9 cellular contexts compared by ENCODE assay signal in the genomic region with DNA sequence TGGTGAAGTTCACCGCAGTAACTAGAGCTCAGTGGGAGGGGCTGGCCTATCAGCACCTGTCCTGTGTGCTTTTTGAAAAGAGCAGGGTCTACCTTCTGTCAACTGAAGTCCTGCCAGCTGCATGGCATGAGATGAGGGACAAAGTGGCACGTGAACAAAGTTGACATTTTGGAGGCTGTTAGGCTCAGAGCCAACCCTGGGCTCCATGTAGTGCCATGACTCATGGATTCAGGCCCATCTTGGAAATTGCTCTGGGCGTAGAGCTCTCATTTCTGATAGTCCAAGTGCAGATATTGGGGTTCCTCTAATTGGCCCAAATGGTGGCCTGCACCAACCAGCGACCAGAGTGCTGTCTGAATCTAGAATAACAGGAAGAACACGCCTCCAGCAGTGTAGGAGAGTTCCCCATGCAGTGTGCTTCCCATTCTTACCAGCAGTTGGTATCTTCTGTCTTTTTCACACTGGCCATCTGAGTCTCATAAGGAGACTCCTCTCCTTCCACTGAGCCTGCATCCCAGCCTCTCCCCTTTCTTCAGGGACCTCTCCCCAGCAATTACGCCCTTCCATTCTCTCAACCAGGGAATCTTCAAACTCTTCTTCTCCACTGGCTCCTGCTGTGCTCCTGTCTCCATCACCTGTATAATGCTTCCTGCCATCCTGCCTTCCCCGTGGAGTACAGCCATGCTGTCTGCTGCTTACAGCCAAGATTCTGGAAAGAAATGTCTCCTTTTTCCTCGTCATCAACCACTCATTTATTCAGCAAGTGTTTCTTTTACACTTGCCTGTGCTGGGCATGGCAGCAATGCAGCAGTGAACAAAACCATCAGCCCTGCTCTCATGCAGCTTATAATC. TPM values are rescaled to one million over a fixed set of nuclear protein-coding genes. Genes with fewer than 3 reads are reported as not detected.
DNase-seq lines count a peak whose midpoint lies in the region; ATAC-seq and TF ChIP-seq lines count a peak whose summit lies in the region.
"Had no signal": no experiment of that assay in that cellular context is flagged by ENCODE, and none has a peak within 500 bp of the region (broad histone marks: within the 10 kb centered on the region; RNA-seq: fewer than 3 reads in every experiment).

No MANE protein-coding gene starts in this region.

- CTCF ChIA-PET in HEK293 (lab: Yijun Ruan, JAX) = interaction anchor here (0.8 to 1.7 kb wide), 3 partner anchors 14 to 40 kb away, joined by 3 to 5 read pairs (median 3); no protein-coding TSS in a partner anchor

- H3K9me3 ChIP-seq in HEK293 (ENCODE audit: control insufficient read depth, insufficient read depth, low read depth, low read length) = no peaks in the 10 kb centered on the region
- no peaks in the 10 kb centered on the region for H3K9me3 ChIP-seq in T-helper 17 cell (ENCODE audit: control insufficient read depth, low read length, poor library complexity, severe bottlenecking)

- no peaks in the 10 kb centered on the region for H3K27me3 Mint-ChIP-seq in T-helper 17 cell

- no peak overlapping the region for H3K27ac ChIP-seq in HEK293 (ENCODE audit: extremely low read depth, low read depth, low read length)
- H3K27ac ChIP-seq: parathyroid adenoma had no signal

- H3K36me3 ChIP-seq in HEK293 (ENCODE audit: control insufficient read depth in 2 of 2, insufficient read depth in 1 of 2, low read length in 2 of 2) = no peaks in the 10 kb centered on the region

- H3K27ac Mint-ChIP-seq in T-helper 17 cell = peak overlapping the region; percentile 100

- H3K4me3 ChIP-seq in HEK293 (ENCODE audit: low read depth, low read length) = no peak overlapping the region

- peaks cover 83% of the 10 kb centered on the region for H3K4me1 Mint-ChIP-seq in T-helper 17 cell

- no peak for TF ChIP-seq CTCF in HEK293 (tag by site-specific recombination; IDR thresholded peaks at IDR 0.05)

- POLR2A ChIA-PET in HEK293 (lab: Yijun Ruan, JAX) = interaction anchor here (0.6 kb wide), 1 partner anchor 45 kb away, joined by 4 read pairs; no protein-coding TSS in a partner anchor

- no peak for ATAC-seq in T-helper 17 cell
- no peak for ATAC-seq in HG02970 (IDR thresholded peaks at IDR 0.05; ENCODE audit: low FRiP score, unreplicated experiment)

- H3K36me3 Mint-ChIP-seq in T-helper 17 cell (ENCODE audit: low read depth) = peaks cover 3% of the 10 kb centered on the region

- H3K4me3 Mint-ChIP-seq in T-helper 17 cell = peak overlapping the region; percentile 66

- H3K4me1 ChIP-seq in HEK293 (ENCODE audit: control insufficient read depth, insufficient read depth, low read length) = no peaks in the 10 kb centered on the region
- H3K4me1 ChIP-seq: parathyroid adenoma had no signal

- DNase-seq in AML-193 (lab: John Stamatoyannopoulos, UW) (peak; percentile 85), T-helper 17 cell (no peak), iPS-NIHi11 (ENCODE audit: low spot score) (peak; percentile 58), NCI-H510A (lab: John Stamatoyannopoulos, UW) (no peak), NCI-H1417 treated with DMSO at 0.1 percent for 48 hours (lab: John Stamatoyannopoulos, UW) (no peak), activated gamma-delta T cell (lab: John Stamatoyannopoulos, UW) (no peak)

TF ChIP-seq in HEK293, 187 proteins besides CTCF, POLR2A, EP300 and RAD21:
- TF ChIP-seq FEZF1 (tag by site-specific recombination; IDR thresholded peaks at IDR 0.05) (peak; percentile 42), ZIC2 (tag by site-specific recombination; IDR thresholded peaks at IDR 0.05) (peak; percentile 36; the same call in 1 of the 2 replicates), PRDM10 (tag by site-specific recombination; IDR thresholded peaks at IDR 0.05) (peak; percentile 98), ZNF223 (tag by site-specific recombination; IDR thresholded peaks at IDR 0.05) (no peak)

RNA-seq across cellular contexts. Expression of gene IRF1, which starts 30.4 kb away (rescaled TPM):
- 100 to 1,000 TPM; 590 to 639 TPM for total RNA-seq in T-helper 17 cell

Comparison
In these comparisons a context has a peak if more than half of its experiments do, and no peak if none do; other contexts are left out.
1. DNase-seq: peak in AML-193 (2 of 2) and iPS-NIHi11 (single experiment); none in T-helper 17 cell (0 of 3), NCI-H510A (single experiment), NCI-H1417 treated with DMSO at 0.1 percent for 48 hours (single experiment) and activated gamma-delta T cell (single experiment).